Comparison of ENCODE assay signal across 1 cellular context in the genomic region with DNA sequence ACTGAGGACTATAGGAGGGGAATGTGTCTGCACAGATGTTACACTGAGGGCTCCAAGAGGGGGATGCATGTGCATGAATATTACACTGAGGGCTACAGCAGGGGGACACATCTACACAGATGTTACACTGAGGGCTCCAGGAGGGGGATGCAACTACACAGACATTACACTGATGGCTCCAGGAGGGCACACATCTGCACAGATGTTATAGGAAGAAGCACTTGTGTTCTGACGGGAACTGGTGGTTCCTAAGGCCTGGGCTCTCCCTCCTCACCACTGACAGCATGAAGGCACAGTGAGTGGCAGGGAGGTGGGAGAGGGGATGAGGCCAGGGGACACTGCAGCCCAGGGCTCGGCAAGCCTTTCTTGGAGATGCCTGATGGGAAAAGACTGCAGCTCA.
A peak's percentile ranks its signal among the peaks of the same experiment; 100 is the strongest.
TF ChIP-seq lines count a peak whose summit lies in the region.

No MANE protein-coding gene starts in this region.

TF ChIP-seq in HepG2, 621 proteins besides CTCF, POLR2A, EP300 and RAD21:
- TF ChIP-seq ZSCAN30 (CRISPR knock-in tag; IDR thresholded peaks at IDR 0.05): peak; percentile 98
